Comparison of ENCODE assay signal across 8 cellular contexts in the genomic region with DNA sequence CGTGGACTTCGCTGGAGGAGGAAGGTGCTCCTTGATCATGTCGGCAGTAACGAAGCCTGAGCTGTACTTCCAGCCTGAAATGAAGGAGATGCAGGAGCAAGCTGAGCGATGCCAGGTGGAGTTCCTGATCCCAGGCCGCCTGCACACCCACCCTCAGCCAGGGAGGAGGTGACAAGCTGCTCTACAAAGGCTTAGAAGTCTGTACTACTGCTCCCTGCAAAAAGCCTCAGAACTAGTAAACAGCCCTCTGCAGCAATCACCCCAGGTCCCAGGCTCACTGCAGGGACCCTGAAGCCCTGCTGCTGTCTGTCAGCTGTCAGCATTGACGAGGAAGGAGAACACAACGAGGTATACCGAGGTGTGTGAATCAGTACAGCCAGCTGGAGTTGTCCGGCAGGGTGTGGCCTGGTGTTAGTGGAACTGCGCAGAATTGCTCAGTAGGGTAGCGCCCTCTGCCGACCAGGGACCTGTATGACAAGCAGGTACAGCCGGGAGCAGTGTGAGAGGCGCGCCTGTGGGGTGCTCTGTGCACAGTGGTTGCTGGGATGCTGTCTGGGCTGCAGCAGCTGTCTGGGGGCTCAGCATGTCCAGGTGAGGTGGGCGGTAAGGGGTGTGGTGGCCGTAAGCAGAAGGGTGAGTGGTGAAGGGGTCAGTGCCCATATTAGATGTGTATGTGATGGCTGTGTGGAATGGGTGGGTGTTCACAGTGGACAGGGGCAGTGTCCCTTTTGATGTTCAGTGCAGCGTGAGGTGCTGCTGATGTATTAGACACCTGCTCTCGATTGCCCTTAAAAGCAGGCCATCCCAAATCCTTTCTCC. TPM values are rescaled to one million over a fixed set of nuclear protein-coding genes. Genes with fewer than 3 reads are reported as not detected.
DNase-seq lines count a peak whose midpoint lies in the region; ATAC-seq and TF ChIP-seq lines count a peak whose summit lies in the region.

No MANE protein-coding gene starts in this region.

- H3K27me3 Mint-ChIP-seq in CD14-positive monocyte (ENCODE audit: low read depth in 3 of 3) (peaks cover 6 to 11% (median 7%) of the 10 kb centered on the region in 3 donors), mesothelial cell of epicardium (ENCODE audit: low read depth) (no peaks in the 10 kb centered on the region)

- peak; percentile 85 for DNase-seq in CD14-positive monocyte (ENCODE audit: low spot score)
- peak; percentile 15 for DNase-seq in NCI-H446 treated with DMSO at 0.1 percent for 48 hours (lab: John Stamatoyannopoulos, UW)
- peak; percentile 84 to 87 for DNase-seq in activated CD4-positive, alpha-beta T cell treated with anti-CD3 and anti-CD28 coated beads, Interleukin-2, amount 50 U/mL, for 48 hours
- DNase-seq in effector CD8-positive, alpha-beta T cell (lab: John Stamatoyannopoulos, UW) = peak; percentile 57
- peak in 1 of 2 experiments; percentile 85 for DNase-seq in mesothelial cell of epicardium (ENCODE audit: low spot score in 2 of 2, unreplicated experiment in 2 of 2)
- peak; percentile 61 for DNase-seq in stimulated activated CD8-positive, alpha-beta memory T cell treated with anti-CD3 and anti-CD28 coated beads, Interleukin-7, amount 100 ng/mL, for 24 hours (ENCODE audit: low read depth)

- intact Hi-C loops in CD14-positive monocyte (cut with micrococcal nuclease) = loop anchor here (5.0 to 10.0 kb wide), 3 partner anchors 93 to 571 kb away; no protein-coding TSS in a partner anchor

- peak; percentile 97 for TF ChIP-seq CTCF in CD14-positive monocyte (IDR thresholded peaks at IDR 0.05)
- TF ChIP-seq CTCF in mesothelial cell of epicardium (IDR thresholded peaks at IDR 0.05; ENCODE audit: unreplicated experiment) = peak; percentile 81

- H3K27ac Mint-ChIP-seq in CD14-positive monocyte (peak overlapping the region in 1 of 7 donors; percentile 65), mesothelial cell of epicardium (peak overlapping the region; percentile 73)

- peak; percentile 100 for ATAC-seq in GM19023 (IDR thresholded peaks at IDR 0.05; ENCODE audit: unreplicated experiment)
- ATAC-seq in HG03103 (IDR thresholded peaks at IDR 0.05; ENCODE audit: low read depth, unreplicated experiment) = peak; percentile 93

- H3K4me1 Mint-ChIP-seq in CD14-positive monocyte (peaks cover 9% of the 10 kb centered on the region), mesothelial cell of epicardium (peaks cover 8% of the 10 kb centered on the region)

- H3K36me3 Mint-ChIP-seq in CD14-positive monocyte = peaks cover 21 to 45% of the 10 kb centered on the region in 2 donors
- peaks cover 51% of the 10 kb centered on the region for H3K36me3 Mint-ChIP-seq in mesothelial cell of epicardium

- H3K9me3 Mint-ChIP-seq in CD14-positive monocyte = peaks cover 0 to 1% (median 0%) of the 10 kb centered on the region in 7 donors
- H3K9me3 Mint-ChIP-seq in mesothelial cell of epicardium = peaks cover 4% of the 10 kb centered on the region

- H3K4me3 Mint-ChIP-seq in CD14-positive monocyte (no peak overlapping the region), mesothelial cell of epicardium (no peak overlapping the region)

RNA-seq across cellular contexts. Expression of a gene that starts 7.6 kb away (rescaled TPM):
- polyA plus RNA-seq in CD14-positive monocyte = 1 to 10 TPM in 1 of 2 donors, under 1 TPM in 1; 0.52 to 3.7 TPM
- total RNA-seq in mesothelial cell of epicardium = 63.6 to 74.4 TPM (median 67.0 TPM) in 3 replicates

RNA-seq across cellular contexts. Expression of a gene that starts 40.6 kb away (rescaled TPM):
- not detected for polyA plus RNA-seq in CD14-positive monocyte
- total RNA-seq in mesothelial cell of epicardium = 8.5 to 9.7 TPM (median 9.6 TPM) in 3 replicates
